In genomic region chr17:17415006-17415405, GRCh38 we compare ENCODE assay signal across 24 cellular contexts.
A peak's percentile ranks its signal among the peaks of the same experiment; 100 is the strongest.
DNase-seq lines count a peak whose midpoint lies in the region; ATAC-seq, FAIRE-seq and TF ChIP-seq lines count a peak whose summit lies in the region.
"Had no signal": no experiment of that assay in that cellular context is flagged by ENCODE, and none has a peak within 500 bp of the region (broad histone marks: within the 10 kb centered on the region; RNA-seq: fewer than 3 reads in every experiment).

No MANE protein-coding gene starts in this region.

- no peak overlapping the region for H3K9ac ChIP-seq in IMR-90 (ENCODE audit: low read depth, low read length)
- H3K9ac ChIP-seq in K562 (ENCODE audit: insufficient read depth in 1 of 2, low read depth in 2 of 2, low read length in 2 of 2): no peak overlapping the region
- H3K9ac ChIP-seq in subcutaneous abdominal adipose tissue (ENCODE audit: low read length in 5 of 5): no peak overlapping the region

- H3K4me1 Mint-ChIP-seq in activated T-helper 1 cell treated with anti-CD3 and anti-CD28 coated beads, Interleukin-12 subunit alpha, Interleukin-12 subunit beta, Interleukin-2, Interleukin-4 antibody, amounts not matched to agents 30 ng/mL and 10 ng/mL and 1 ng/mL, durations not matched to agents 14 hours and 24 hours and 36 hours (ENCODE audit: low read depth): peaks cover 21% of the 10 kb centered on the region

- peak overlapping the region; percentile 79 for H2BK20ac ChIP-seq in IMR-90 (ENCODE audit: low read depth, low read length)

- no peak for FAIRE-seq in K562 (lab: Jason Lieb, UNC)
- FAIRE-seq: GM18507 had no signal

- H3K79me2 ChIP-seq in K562 (ENCODE audit: control insufficient read depth, insufficient read depth, low read length): no peaks in the 10 kb centered on the region

- H3K4me1 ChIP-seq in IMR-90 (ENCODE audit: control insufficient read depth, insufficient read depth, low read length): peaks cover 25% of the 10 kb centered on the region
- peaks cover 14 to 37% of the 10 kb centered on the region in 2 experiments; a peak in 4 of 5 replicates for H3K4me1 ChIP-seq in K562 (replicated peaks in 1 of 2; ENCODE audit: control insufficient read depth in 2 of 2, insufficient read depth in 2 of 2, low read length in 2 of 2)
- peaks cover 11 to 63% (median 49%) of the 10 kb centered on the region in 5 donors for H3K4me1 ChIP-seq in subcutaneous abdominal adipose tissue (ENCODE audit: control insufficient read depth in 5 of 5, insufficient read depth in 5 of 5, low read length in 5 of 5)

- H3K27me3 ChIP-seq in IMR-90 (ENCODE audit: control insufficient read depth, insufficient read depth, low read length): no peaks in the 10 kb centered on the region
- H3K27me3 ChIP-seq in K562 (ENCODE audit: control insufficient read depth in 2 of 2, insufficient read depth in 2 of 2, low read length in 2 of 2): peaks cover 0 to 13% of the 10 kb centered on the region in 2 experiments; a peak in 2 of 5 replicates
- no peaks in the 10 kb centered on the region for H3K27me3 ChIP-seq in subcutaneous abdominal adipose tissue (ENCODE audit: control insufficient read depth in 5 of 5, insufficient read depth in 4 of 5, low read length in 5 of 5)
- H3K27me3 ChIP-seq in WERI-Rb-1 (ENCODE audit: insufficient read depth, low read depth, severe bottlenecking): no peaks in the 10 kb centered on the region

- ATAC-seq in IMR-90 (ENCODE audit: low read depth) (no peak), K562 (no peak)
- ATAC-seq: CD8-positive, alpha-beta T cell had no signal

- H4K91ac ChIP-seq in IMR-90 (ENCODE audit: insufficient read depth, low read depth, low read length): peak overlapping the region; percentile 82

- TF ChIP-seq CTCF in IMR-90 (conservative IDR thresholded peaks at IDR 0.05; ENCODE audit: low read depth, low read length): no peak
- no peak for TF ChIP-seq CTCF in K562 (IDR thresholded peaks at IDR 0.05 in 2 of 3, conservative IDR thresholded peaks at IDR 0.05 in 1 of 3; ENCODE audit: insufficient read depth in 2 of 3, low read depth in 1 of 3, low read length in 3 of 3)
- TF ChIP-seq CTCF in fibroblast of the aortic adventitia (IDR thresholded peaks at IDR 0.05; ENCODE audit: insufficient read depth, low read length): no peak
- TF ChIP-seq CTCF in WERI-Rb-1 (IDR thresholded peaks at IDR 0.05; ENCODE audit: low read depth, low read length): no peak

- BruUV-seq in IMR-90 (replicated peaks; lab: Mats Ljungman, UMichigan) (no TSS peak), K562 (replicated peaks; lab: Mats Ljungman, UMichigan) (no TSS peak)

- H3K79me1 ChIP-seq in IMR-90 (ENCODE audit: low read depth in 1 of 2, low read length in 2 of 2): no peaks in the 10 kb centered on the region

- H3K23ac ChIP-seq in IMR-90 (ENCODE audit: low read depth, low read length): no peak overlapping the region

- peak overlapping the region in 1 of 2 experiments; percentile 56; a peak in 3 of 4 replicates for H4K8ac ChIP-seq in IMR-90 (ENCODE audit: low read depth in 2 of 2, low read length in 2 of 2)

- H2BK5ac ChIP-seq in IMR-90 (ENCODE audit: low read depth, low read length, poor library complexity, severe bottlenecking): peak overlapping the region; percentile 97

- intact Hi-C loops in IMR-90 (cut with micrococcal nuclease): no loop called here
- intact Hi-C loops in K562 (cut with micrococcal nuclease): no loop called here
- intact Hi-C loops in activated T-helper 1 cell treated with anti-CD3 and anti-CD28 coated beads, Interleukin-12 subunit alpha, Interleukin-12 subunit beta, Interleukin-2, Interleukin-4 antibody, amounts not matched to agents 30 ng/mL and 10 ng/mL and 1 ng/mL, durations not matched to agents 14 hours and 24 hours and 36 hours (cut with micrococcal nuclease): no loop called here

- H3K36me3 Mint-ChIP-seq in activated T-helper 1 cell treated with anti-CD3 and anti-CD28 coated beads, Interleukin-12 subunit alpha, Interleukin-12 subunit beta, Interleukin-2, Interleukin-4 antibody, amounts not matched to agents 30 ng/mL and 10 ng/mL and 1 ng/mL, durations not matched to agents 14 hours and 24 hours and 36 hours (ENCODE audit: low read depth): no peaks in the 10 kb centered on the region
- H3K36me3 Mint-ChIP-seq: CD8-positive, alpha-beta T cell had no signal

- CTCF ChIA-PET in IMR-90 (lab: Yijun Ruan, JAX): interaction anchor here (0.6 to 1.3 kb wide), 2 partner anchors 21 to 45 kb away, joined by 3 read pairs; no protein-coding TSS in a partner anchor
- CTCF ChIA-PET in K562 (lab: Yijun Ruan, JAX; ENCODE audit: low intra/inter-chr PET ratio): no interaction called here

- no peak overlapping the region for H3K27ac ChIP-seq in IMR-90 (ENCODE audit: insufficient read depth, low read length)
- H3K27ac ChIP-seq in K562 (ENCODE audit: extremely low read depth, low read depth, low read length): no peak overlapping the region
- H3K27ac ChIP-seq in subcutaneous abdominal adipose tissue (ENCODE audit: low read depth, low read length): peak overlapping the region; percentile 86
- H3K27ac ChIP-seq in WERI-Rb-1: no peak overlapping the region
- H3K27ac ChIP-seq: thoracic aorta had no signal

- H3K18ac ChIP-seq in IMR-90 (ENCODE audit: low read depth, low read length): peak overlapping the region; percentile 10; the same call in 1 of the 2 replicates

- peaks cover 19% of the 10 kb centered on the region for H3K9me1 ChIP-seq in IMR-90 (ENCODE audit: insufficient read depth, low read length)
- no peaks in the 10 kb centered on the region for H3K9me1 ChIP-seq in K562 (ENCODE audit: control insufficient read depth, insufficient read depth, low read length)

- dilution Hi-C loops in IMR-90 (cut with HindIII; ENCODE audit: low sequenced_read_pairs, unreplicated experiment): no loop called here

- peak overlapping the region; percentile 78 for H2AK5ac ChIP-seq in IMR-90 (ENCODE audit: low read depth, low read length)

- in situ Hi-C loops in IMR-90 (cut with MboI; ENCODE audit: low sequenced_read_pairs): no loop called here
- in situ Hi-C loops in K562 (cut with MboI): no loop called here

- no peak for TF ChIP-seq POLR2A in IMR-90 (IDR thresholded peaks at IDR 0.05; ENCODE audit: low read depth, low read length)
- no peak for TF ChIP-seq POLR2A in K562 (conservative IDR thresholded peaks at IDR 0.05)

- peak overlapping the region; percentile 88 for H2BK120ac ChIP-seq in IMR-90 (ENCODE audit: low read depth, low read length)

- H3K9me3 Mint-ChIP-seq in activated T-helper 1 cell treated with anti-CD3 and anti-CD28 coated beads, Interleukin-12 subunit alpha, Interleukin-12 subunit beta, Interleukin-2, Interleukin-4 antibody, amounts not matched to agents 30 ng/mL and 10 ng/mL and 1 ng/mL, durations not matched to agents 14 hours and 24 hours and 36 hours: no peaks in the 10 kb centered on the region
- H3K9me3 Mint-ChIP-seq: activated T-cell treated with anti-CD3 and anti-CD28 coated beads, Interleukin-2, amount 50 U/mL, for 24 hours; CD8-positive, alpha-beta T cell had no signal

- TF ChIP-seq RAD21 in IMR-90 (IDR thresholded peaks at IDR 0.05; ENCODE audit: low read length) (no peak), K562 (CRISPR knock-in tag; conservative IDR thresholded peaks at IDR 0.05 in 1 of 2, IDR thresholded peaks at IDR 0.05 in 1 of 2) (no peak)

- H3K27ac Mint-ChIP-seq in activated T-helper 1 cell treated with anti-CD3 and anti-CD28 coated beads, Interleukin-12 subunit alpha, Interleukin-12 subunit beta, Interleukin-2, Interleukin-4 antibody, amounts not matched to agents 30 ng/mL and 10 ng/mL and 1 ng/mL, durations not matched to agents 14 hours and 24 hours and 36 hours: no peak overlapping the region
- H3K27ac Mint-ChIP-seq: activated T-cell treated with anti-CD3 and anti-CD28 coated beads, Interleukin-2, amount 50 U/mL, for 24 hours; CD8-positive, alpha-beta T cell; nephron progenitor cell had no signal

- TF ChIP-seq EP300 in K562 (IDR thresholded peaks at IDR 0.05; ENCODE audit: low read length): no peak

- POLR2A ChIA-PET in IMR-90 (lab: Charles Lee; ENCODE audit: unreplicated experiment) (no interaction called here), K562 (lab: Yijun Ruan, JAX) (no interaction called here)

- no peaks in the 10 kb centered on the region for H4K20me1 ChIP-seq in IMR-90 (ENCODE audit: insufficient read depth, low read length)
- no peaks in the 10 kb centered on the region for H4K20me1 ChIP-seq in K562 (replicated peaks; ENCODE audit: control insufficient read depth, insufficient read depth, low read length)

- no peak overlapping the region for H3K4me3 ChIP-seq in IMR-90 (ENCODE audit: insufficient read depth, low read depth, low read length)
- no peak overlapping the region for H3K4me3 ChIP-seq in K562
- H3K4me3 ChIP-seq in fibroblast of the aortic adventitia (ENCODE audit: low read depth, low read length): no peak overlapping the region
- H3K4me3 ChIP-seq in subcutaneous abdominal adipose tissue (ENCODE audit: low read depth in 1 of 5, low read length in 5 of 5): no peak overlapping the region
- H3K4me3 ChIP-seq in WERI-Rb-1 (ENCODE audit: low read depth, low read length): no peak overlapping the region

- no peak overlapping the region for H3K4me3 Mint-ChIP-seq in activated T-helper 1 cell treated with anti-CD3 and anti-CD28 coated beads, Interleukin-12 subunit alpha, Interleukin-12 subunit beta, Interleukin-2, Interleukin-4 antibody, amounts not matched to agents 30 ng/mL and 10 ng/mL and 1 ng/mL, durations not matched to agents 14 hours and 24 hours and 36 hours
- H3K4me3 Mint-ChIP-seq: activated T-cell treated with anti-CD3 and anti-CD28 coated beads, Interleukin-2, amount 50 U/mL, for 24 hours; CD8-positive, alpha-beta T cell; nephron progenitor cell had no signal

- no peaks in the 10 kb centered on the region for H3K36me3 ChIP-seq in IMR-90 (ENCODE audit: control insufficient read depth, insufficient read depth, low read length)
- H3K36me3 ChIP-seq in K562 (ENCODE audit: control insufficient read depth, insufficient read depth, low read length): no peaks in the 10 kb centered on the region
- no peaks in the 10 kb centered on the region for H3K36me3 ChIP-seq in subcutaneous abdominal adipose tissue (ENCODE audit: control insufficient read depth in 5 of 5, insufficient read depth in 5 of 5, low read length in 5 of 5)
- H3K36me3 ChIP-seq in WERI-Rb-1: no peaks in the 10 kb centered on the region
- H3K36me3 ChIP-seq: esophagus muscularis mucosa, thoracic aorta had no signal

- WGBS in IMR-90 (ENCODE audit: extremely low coverage in 2 of 2, insufficient read length in 1 of 2), 2 experiments: no CpG with 5 or more reads among the region's 3 CpGs
- 60% methylated on average over 3 of the region's 3 CpGs for WGBS in K562 (ENCODE audit: insufficient coverage, low coverage, missing lambda C conversion rate)

- H3K4me2 ChIP-seq in IMR-90 (ENCODE audit: low read depth, low read length) (no peak overlapping the region), K562 (ENCODE audit: insufficient read depth, low read length) (no peak overlapping the region)

- H3K56ac ChIP-seq in IMR-90 (ENCODE audit: extremely low read depth, insufficient read depth, low read length): no peak overlapping the region; the same call in 1 of the 2 replicates

- H2AK9ac ChIP-seq in IMR-90 (replicated peaks; ENCODE audit: low read depth, low read length, poor library complexity): no peak overlapping the region

- H3K4ac ChIP-seq in IMR-90 (ENCODE audit: low read depth, low read length): peak overlapping the region; percentile 88

- peak overlapping the region; percentile 81 for H2AFZ ChIP-seq in IMR-90 (replicated peaks; ENCODE audit: low read length, poor library complexity)
- H2AFZ ChIP-seq in K562 (ENCODE audit: low read depth, low read length): 0 out of 2 replicates have a peak overlapping the region, but pooled peaks have one; percentile 29

- peak overlapping the region; percentile 42; the same call in 1 of the 2 replicates for H4K5ac ChIP-seq in IMR-90 (ENCODE audit: low read depth, low read length)

- no peaks in the 10 kb centered on the region for H3K27me3 Mint-ChIP-seq in activated T-helper 1 cell treated with anti-CD3 and anti-CD28 coated beads, Interleukin-12 subunit alpha, Interleukin-12 subunit beta, Interleukin-2, Interleukin-4 antibody, amounts not matched to agents 30 ng/mL and 10 ng/mL and 1 ng/mL, durations not matched to agents 14 hours and 24 hours and 36 hours (ENCODE audit: insufficient read depth)
- H3K27me3 Mint-ChIP-seq: activated T-cell treated with anti-CD3 and anti-CD28 coated beads, Interleukin-2, amount 50 U/mL, for 24 hours had no signal

- H3K9me3 ChIP-seq in IMR-90 (ENCODE audit: control insufficient read depth, insufficient read depth, low read length) (no peaks in the 10 kb centered on the region), K562 (replicated peaks; ENCODE audit: control insufficient read depth, insufficient read depth, low read depth, low read length) (no peaks in the 10 kb centered on the region), subcutaneous abdominal adipose tissue (ENCODE audit: control insufficient read depth in 5 of 5, low read length in 5 of 5) (no peaks in the 10 kb centered on the region), WERI-Rb-1 (ENCODE audit: severe bottlenecking) (no peaks in the 10 kb centered on the region)
- H3K9me3 ChIP-seq: esophagus muscularis mucosa, thoracic aorta had no signal

- peak overlapping the region; percentile 39 for H3K14ac ChIP-seq in IMR-90 (replicated peaks; ENCODE audit: low read depth, low read length)

- DNase-seq in IMR-90 (peak; percentile 19), K562 (ENCODE audit: extremely low read depth in 1 of 4, low spot score in 3 of 4) (no peak), fibroblast of the aortic adventitia (ENCODE audit: low read depth) (peak; percentile 78), SW480 (ENCODE audit: low spot score) (no peak), WERI-Rb-1 (no peak), germinal center (ENCODE audit: low spot score) (no peak)
- DNase-seq in activated T-helper 1 cell treated with anti-CD3 and anti-CD28 coated beads, Interleukin-12 subunit alpha, Interleukin-12 subunit beta, Interleukin-2, Interleukin-4 antibody, amounts not matched to agents 30 ng/mL and 10 ng/mL and 1 ng/mL, durations not matched to agents 14 hours and 24 hours and 36 hours (ENCODE audit: low spot score): no peak
- DNase-seq: activated naive CD4-positive, alpha-beta T cell treated with anti-CD3 and anti-CD28 coated beads, Interleukin-2, amount 50 U/mL, for 16 hours; activated T-cell treated with anti-CD3 and anti-CD28 coated beads, Interleukin-2, amount 50 U/mL, for 24 hours; CD8-positive, alpha-beta T cell; effector CD8-positive, alpha-beta T cell; GDM1; H7; KG1; left cardiac atrium; NCI-H2171 treated with DMSO at 0.1 percent for 48 hours; NCI-H526 treated with DMSO at 0.1 percent for 48 hours; nephron progenitor cell; SHP77; SW 1271 had no signal

- peak overlapping the region; percentile 25; the same call in 1 of the 3 replicates for H2BK15ac ChIP-seq in IMR-90 (ENCODE audit: low read depth, low read length)

Comparison
In these comparisons a context has a peak if more than half of its experiments do, and no peak if none do; other contexts are left out.
1. DNase-seq: peak in IMR-90 (single experiment) and fibroblast of the aortic adventitia (single experiment); none in K562 (0 of 4), activated T-helper 1 cell treated with anti-CD3 and anti-CD28 coated beads, Interleukin-12 subunit alpha, Interleukin-12 subunit beta, Interleukin-2, Interleukin-4 antibody, amounts not matched to agents 30 ng/mL and 10 ng/mL and 1 ng/mL, durations not matched to agents 14 hours and 24 hours and 36 hours (single experiment), SW480 (single experiment), WERI-Rb-1 (single experiment) and germinal center (single experiment).